ENCODE assay signal across 24 cellular contexts in the genomic region with DNA sequence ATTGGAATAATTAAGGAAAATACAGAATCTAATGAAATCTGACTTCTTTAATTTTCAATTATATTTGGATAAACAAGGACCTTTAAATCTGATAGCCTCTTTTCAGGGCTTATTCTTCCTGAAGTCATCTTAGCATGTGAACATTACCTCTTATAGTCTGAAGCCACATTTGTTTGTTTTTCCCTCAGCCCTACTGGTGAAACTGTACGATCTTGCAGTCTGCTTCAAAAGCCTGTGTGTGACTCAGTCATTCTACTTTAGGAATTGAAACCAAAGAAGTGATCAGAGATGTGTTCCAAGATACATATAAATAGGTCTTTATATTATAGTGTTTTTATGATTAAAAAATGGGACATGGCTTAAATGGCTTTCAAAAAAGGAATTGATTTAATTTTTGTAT.
A peak's percentile ranks its signal among the peaks of the same experiment; 100 is the strongest.
DNase-seq lines count a peak whose midpoint lies in the region; ATAC-seq, FAIRE-seq and TF ChIP-seq lines count a peak whose summit lies in the region.
"Had no signal": no experiment of that assay in that cellular context is flagged by ENCODE, and none has a peak within 500 bp of the region (broad histone marks: within the 10 kb centered on the region; RNA-seq: fewer than 3 reads in every experiment).

No MANE protein-coding gene starts in this region.

- no peak overlapping the region for H3K4me3 ChIP-seq in bronchial epithelial cell (ENCODE audit: low read depth, low read length)
- H3K4me3 ChIP-seq: HAP-1, lower lobe of right lung, smooth muscle cell, uterus had no signal

- DNase-seq in DMS53 treated with DMSO at 0.1 percent for 48 hours (lab: John Stamatoyannopoulos, UW; ENCODE audit: unreplicated experiment) (peak; percentile 32), NCI-H2196 (lab: John Stamatoyannopoulos, UW; ENCODE audit: unreplicated experiment) (peak; percentile 19), bronchial epithelial cell (ENCODE audit: low read depth) (peak; percentile 26), kidney glomerular epithelial cell (lab: John Stamatoyannopoulos, UW) (peak; percentile 6), glutamatergic neuron (no peak), NCI-H1694 treated with DMSO at 0.1 percent for 48 hours (lab: John Stamatoyannopoulos, UW) (no peak), NCI-H345 (lab: John Stamatoyannopoulos, UW) (no peak)
- DNase-seq: activated CD4-positive, alpha-beta T cell treated with anti-CD3 and anti-CD28 coated beads for 48 hours; activated effector memory CD4-positive, alpha-beta T cell treated with anti-CD3 and anti-CD28 coated beads, Interleukin-2, amount 50 U/mL, for 16 hours; COR-L47; endodermal cell; KBM-7; lower lobe of right lung; naive thymus-derived CD8-positive, alpha-beta T cell; NCI-H1105 treated with DMSO at 0.1 percent for 48 hours; NCI-H2171; NCI-H82; posterior cingulate gyrus; stimulated activated CD4-positive, alpha-beta T cell treated with anti-CD3 and anti-CD28 coated beads, Interleukin-4, amount 100 ng/mL, for 4 hours; substantia nigra; uterus had no signal

- no peaks in the 10 kb centered on the region for H3K27me3 Mint-ChIP-seq in glutamatergic neuron (ENCODE audit: unreplicated experiment)

- no peak for FAIRE-seq in bronchial epithelial cell (lab: Jason Lieb, UNC)

- H3K4me3 Mint-ChIP-seq in glutamatergic neuron (ENCODE audit: unreplicated experiment) = no peak overlapping the region
- H3K4me3 Mint-ChIP-seq: endodermal cell; naive thymus-derived CD8-positive, alpha-beta T cell had no signal

- no peaks in the 10 kb centered on the region for H3K9me3 Mint-ChIP-seq in glutamatergic neuron (ENCODE audit: unreplicated experiment)
- H3K9me3 Mint-ChIP-seq: endodermal cell; naive thymus-derived CD8-positive, alpha-beta T cell had no signal

- H3K36me3 ChIP-seq in bronchial epithelial cell (ENCODE audit: control insufficient read depth, insufficient read depth, low read length) = no peaks in the 10 kb centered on the region
- H3K36me3 ChIP-seq: HAP-1, lower lobe of right lung, uterus had no signal

- ATAC-seq in GM18858 (IDR thresholded peaks at IDR 0.05; ENCODE audit: unreplicated experiment) = no peak
- ATAC-seq: lower lobe of right lung; naive thymus-derived CD8-positive, alpha-beta T cell had no signal

- H3K36me3 Mint-ChIP-seq in glutamatergic neuron (ENCODE audit: unreplicated experiment) = no peaks in the 10 kb centered on the region
- H3K36me3 Mint-ChIP-seq: naive thymus-derived CD8-positive, alpha-beta T cell had no signal

- no peaks in the 10 kb centered on the region for H3K27me3 ChIP-seq in bronchial epithelial cell (ENCODE audit: control insufficient read depth, insufficient read depth, low read length)
- H3K27me3 ChIP-seq: uterus had no signal

- no peaks in the 10 kb centered on the region for H3K4me1 Mint-ChIP-seq in glutamatergic neuron (ENCODE audit: low read depth, unreplicated experiment)
- H3K4me1 Mint-ChIP-seq: endodermal cell; naive thymus-derived CD8-positive, alpha-beta T cell had no signal

- TF ChIP-seq CTCF in bronchial epithelial cell (IDR thresholded peaks at IDR 0.05; ENCODE audit: insufficient read depth, low read length, severe bottlenecking) = no peak
- no peak for TF ChIP-seq CTCF in glutamatergic neuron (IDR thresholded peaks at IDR 0.05; ENCODE audit: partially characterized antibody, unreplicated experiment)

- no peak overlapping the region for H3K27ac Mint-ChIP-seq in glutamatergic neuron (ENCODE audit: unreplicated experiment)
- H3K27ac Mint-ChIP-seq: endodermal cell; naive thymus-derived CD8-positive, alpha-beta T cell had no signal

Comparison
In these comparisons a context has a peak if more than half of its experiments do, and no peak if none do; other contexts are left out.
1. DNase-seq: peak in DMS53 treated with DMSO at 0.1 percent for 48 hours (single experiment), NCI-H2196 (single experiment), bronchial epithelial cell (single experiment) and kidney glomerular epithelial cell (single experiment); none in glutamatergic neuron (single experiment), NCI-H1694 treated with DMSO at 0.1 percent for 48 hours (single experiment) and NCI-H345 (single experiment).